Comparison of ENCODE assay signal across 1 cellular context in genomic region chr12:107779077-107779840, GRCh38.
TF ChIP-seq lines count a peak whose summit lies in the region.

No MANE protein-coding gene starts in this region.

TF ChIP-seq in GM12878, 131 proteins besides CTCF, POLR2A, EP300 and RAD21 (continued from another document and continues in another):
- no peak for TF ChIP-seq ZBTB40 (IDR thresholded peaks at IDR 0.05; ENCODE audit: borderline replicate concordance)
- no peak for TF ChIP-seq POLR2AphosphoS5 (IDR thresholded peaks at IDR 0.05; ENCODE audit: low read length)
- peak; percentile 49; the same call in 1 of the 2 replicates for TF ChIP-seq MLLT1 (IDR thresholded peaks at IDR 0.05)
- TF ChIP-seq SREBF2 (IDR thresholded peaks at IDR 0.05; ENCODE audit: low read length), result no peak
- TF ChIP-seq ZNF217 (IDR thresholded peaks at IDR 0.05), result peak; percentile 66; the same call in 1 of the 2 replicates
- TF ChIP-seq POU2F2 (IDR thresholded peaks at IDR 0.05; ENCODE audit: borderline replicate concordance, low read depth, low read length), result no peak
- TF ChIP-seq EED (IDR thresholded peaks at IDR 0.05; ENCODE audit: low read depth), result peak; percentile 64
- TF ChIP-seq JUNB (IDR thresholded peaks at IDR 0.05), result no peak
- TF ChIP-seq PKNOX1 (IDR thresholded peaks at IDR 0.05), result peak; percentile 58
- no peak for TF ChIP-seq CEBPZ (IDR thresholded peaks at IDR 0.05; ENCODE audit: low read depth, low read length)
- no peak for TF ChIP-seq ZBTB4 (CRISPR knock-in tag; IDR thresholded peaks at IDR 0.05)
- no peak for TF ChIP-seq CREB1 (IDR thresholded peaks at IDR 0.05; ENCODE audit: low read depth)
- TF ChIP-seq CHD1 (IDR thresholded peaks at IDR 0.05; ENCODE audit: low read depth, low read length), result no peak
- no peak for TF ChIP-seq ZNF592 (IDR thresholded peaks at IDR 0.05)
- no peak for TF ChIP-seq MXI1 (IDR thresholded peaks at IDR 0.05; ENCODE audit: low read depth, low read length)
- peak; percentile 53; the same call in 1 of the 2 replicates for TF ChIP-seq ATF2 (IDR thresholded peaks at IDR 0.05; ENCODE audit: low read length)
- TF ChIP-seq DPF2 (IDR thresholded peaks at IDR 0.05), result peak; percentile 67
- TF ChIP-seq KLF5 (IDR thresholded peaks at IDR 0.05; ENCODE audit: partially characterized antibody), result no peak
- no peak for TF ChIP-seq NRF1 (conservative IDR thresholded peaks at IDR 0.05; ENCODE audit: low read depth, low read length)
- TF ChIP-seq IRF5 (IDR thresholded peaks at IDR 0.05; ENCODE audit: borderline replicate concordance), result no peak
- peak in 1 of 2 experiments; percentile 21; a peak in 1 of 4 replicates for TF ChIP-seq BHLHE40 (IDR thresholded peaks at IDR 0.05; ENCODE audit: borderline replicate concordance in 1 of 2, low read depth in 2 of 2, low read length in 1 of 2)
- no peak for TF ChIP-seq ASH2L (IDR thresholded peaks at IDR 0.05; ENCODE audit: borderline replicate concordance, low read depth)
- no peak for TF ChIP-seq WRNIP1 (IDR thresholded peaks at IDR 0.05; ENCODE audit: borderline replicate concordance, low read depth, low read length)
- no peak for TF ChIP-seq FOXK2 (IDR thresholded peaks at IDR 0.05)
- no peak for TF ChIP-seq ZNF687 (IDR thresholded peaks at IDR 0.05)
- no peak for TF ChIP-seq GATAD2B (conservative IDR thresholded peaks at IDR 0.05; ENCODE audit: low read depth)
